ENCODE assay signal across 38 cellular contexts in genomic region chr15:77689821-77690220, GRCh38. TPM values are rescaled to one million over a fixed set of nuclear protein-coding genes. Genes with fewer than 3 reads are reported as not detected.
"Had no signal": no experiment of that assay in that cellular context is flagged by ENCODE, and none has a peak within 500 bp of the region (broad histone marks: within the 10 kb centered on the region; RNA-seq: fewer than 3 reads in every experiment).

No MANE protein-coding gene starts in this region.

- H3K9me3 ChIP-seq: adrenal gland, body of pancreas, breast epithelium had no signal

- H3K4me3 Mint-ChIP-seq: activated B cell treated with CpG ODN at 0.5 μM for 24 hours; activated CD4-positive, alpha-beta memory T cell treated with anti-CD3 and anti-CD28 coated beads for 36 hours; activated CD4-positive, alpha-beta T cell treated with anti-CD3 and anti-CD28 coated beads, Interleukin-2, amount 10 ng/mL, durations not matched to agents 24 days and 14 days; activated CD8-positive, alpha-beta T cell treated with anti-CD3 and anti-CD28 coated beads for 36 hours; activated naive CD4-positive, alpha-beta T cell treated with anti-CD3 and anti-CD28 coated beads for 36 hours; activated naive CD8-positive, alpha-beta T cell treated with anti-CD3 and anti-CD28 coated beads for 36 hours; activated T-cell treated with anti-CD3 and anti-CD28 coated beads, Interleukin-2, amount 50 U/mL, for 4 hours; activated T-cell treated with anti-CD3 and anti-CD28 coated beads, Interleukin-2, amount 50 U/mL, for 72 hours; activated T-helper 1 cell treated with anti-CD3 and anti-CD28 coated beads, Interleukin-12 subunit alpha, Interleukin-12 subunit beta, Interleukin-2, Interleukin-4 antibody, amounts not matched to agents 30 ng/mL and 10 ng/mL and 1 ng/mL, durations not matched to agents 14 hours and 24 hours and 36 hours; activated T-helper 17 cell treated with anti-CD3 and anti-CD28 coated beads, Interleukin-2, amount 50 U/mL, for 72 hours; T-helper 1 cell treated with Interleukin-12 subunit alpha and Interleukin-12 subunit beta and Interleukin-4 antibody, amounts not matched to agents 30 μg/mL and 1 μg/mL, for 36 hours; T-helper 2 cell treated with Interferon-gamma antibody and Interleukin-4, amounts not matched to agents 5 μg/mL and 100 μg/mL, for 36 hours had no signal

- H3K4me3 ChIP-seq: adrenal gland, body of pancreas, breast epithelium had no signal

- H3K27ac Mint-ChIP-seq: activated B cell treated with CpG ODN at 0.5 μM for 24 hours; activated CD4-positive, alpha-beta memory T cell treated with anti-CD3 and anti-CD28 coated beads for 36 hours; activated CD4-positive, alpha-beta T cell treated with anti-CD3 and anti-CD28 coated beads, Interleukin-2, amount 10 ng/mL, durations not matched to agents 24 days and 14 days; activated CD8-positive, alpha-beta T cell treated with anti-CD3 and anti-CD28 coated beads for 36 hours; activated naive CD4-positive, alpha-beta T cell treated with anti-CD3 and anti-CD28 coated beads for 36 hours; activated naive CD4-positive, alpha-beta T cell treated with anti-CD3 and anti-CD28 coated beads, Interleukin-2, amount 50 U/mL, for 72 hours; activated naive CD8-positive, alpha-beta T cell treated with anti-CD3 and anti-CD28 coated beads for 36 hours; activated T-cell treated with anti-CD3 and anti-CD28 coated beads, Interleukin-2, amount 50 U/mL, for 72 hours; activated T-helper 1 cell treated with anti-CD3 and anti-CD28 coated beads, Interleukin-12 subunit alpha, Interleukin-12 subunit beta, Interleukin-2, Interleukin-4 antibody, amounts not matched to agents 30 ng/mL and 10 ng/mL and 1 ng/mL, durations not matched to agents 14 hours and 24 hours and 36 hours; activated T-helper 17 cell treated with anti-CD3 and anti-CD28 coated beads, Interleukin-2, amount 50 U/mL, for 72 hours; T-helper 1 cell treated with Interleukin-12 subunit alpha and Interleukin-12 subunit beta and Interleukin-4 antibody, amounts not matched to agents 30 μg/mL and 1 μg/mL, for 36 hours; T-helper 2 cell treated with Interferon-gamma antibody and Interleukin-4, amounts not matched to agents 5 μg/mL and 100 μg/mL, for 36 hours had no signal

- H3K4me1 Mint-ChIP-seq: activated B cell treated with CpG ODN at 0.5 μM for 24 hours; activated naive CD8-positive, alpha-beta T cell treated with anti-CD3 and anti-CD28 coated beads for 36 hours; activated T-helper 17 cell treated with anti-CD3 and anti-CD28 coated beads, Interleukin-2, amount 50 U/mL, for 72 hours had no signal

- H3K36me3 Mint-ChIP-seq: activated CD4-positive, alpha-beta memory T cell treated with anti-CD3 and anti-CD28 coated beads for 36 hours; activated naive CD4-positive, alpha-beta T cell treated with anti-CD3 and anti-CD28 coated beads, Interleukin-2, amount 50 U/mL, for 72 hours; activated naive CD8-positive, alpha-beta T cell treated with anti-CD3 and anti-CD28 coated beads for 36 hours had no signal

- H3K4me1 ChIP-seq: adrenal gland, body of pancreas, breast epithelium had no signal

- H3K27ac ChIP-seq: adrenal gland, body of pancreas, brain microvascular endothelial cell, breast epithelium, VCaP had no signal

- FAIRE-seq: astrocyte, TTC549 had no signal

- H3K9me3 Mint-ChIP-seq: activated B cell treated with CpG ODN at 0.5 μM for 24 hours; activated CD4-positive, alpha-beta memory T cell treated with anti-CD3 and anti-CD28 coated beads for 36 hours; activated CD4-positive, alpha-beta T cell treated with anti-CD3 and anti-CD28 coated beads, Interleukin-2, amount 10 ng/mL, durations not matched to agents 24 days and 14 days; activated CD8-positive, alpha-beta T cell treated with anti-CD3 and anti-CD28 coated beads for 36 hours; activated naive CD4-positive, alpha-beta T cell treated with anti-CD3 and anti-CD28 coated beads for 36 hours; activated naive CD4-positive, alpha-beta T cell treated with anti-CD3 and anti-CD28 coated beads, Interleukin-2, amount 50 U/mL, for 72 hours; activated naive CD8-positive, alpha-beta T cell treated with anti-CD3 and anti-CD28 coated beads for 36 hours; activated T-cell treated with anti-CD3 and anti-CD28 coated beads, Interleukin-2, amount 50 U/mL, for 4 hours; activated T-cell treated with anti-CD3 and anti-CD28 coated beads, Interleukin-2, amount 50 U/mL, for 72 hours; activated T-helper 1 cell treated with anti-CD3 and anti-CD28 coated beads, Interleukin-12 subunit alpha, Interleukin-12 subunit beta, Interleukin-2, Interleukin-4 antibody, amounts not matched to agents 30 ng/mL and 10 ng/mL and 1 ng/mL, durations not matched to agents 14 hours and 24 hours and 36 hours; activated T-helper 17 cell treated with anti-CD3 and anti-CD28 coated beads, Interleukin-2, amount 50 U/mL, for 72 hours; T-helper 1 cell treated with Interleukin-12 subunit alpha and Interleukin-12 subunit beta and Interleukin-4 antibody, amounts not matched to agents 30 μg/mL and 1 μg/mL, for 36 hours; T-helper 2 cell treated with Interferon-gamma antibody and Interleukin-4, amounts not matched to agents 5 μg/mL and 100 μg/mL, for 36 hours had no signal

- H3K36me3 ChIP-seq: adrenal gland, brain microvascular endothelial cell, breast epithelium had no signal

- H3K27me3 ChIP-seq: body of pancreas, brain microvascular endothelial cell had no signal

- DNase-seq: activated B cell treated with CpG ODN at 0.5 μM for 24 hours; activated CD4-positive, alpha-beta memory T cell treated with anti-CD3 and anti-CD28 coated beads for 36 hours; activated CD4-positive, alpha-beta T cell treated with anti-CD3 and anti-CD28 coated beads for 4 hours; activated CD4-positive, alpha-beta T cell treated with anti-CD3 and anti-CD28 coated beads, Interleukin-2, amount 10 ng/mL, durations not matched to agents 24 days and 14 days; activated CD4-positive, alpha-beta T cell treated with anti-CD3 and anti-CD28 coated beads, Interleukin-2, amount 50 U/mL, for 1 hour; activated CD4-positive, alpha-beta T cell treated with anti-CD3 and anti-CD28 coated beads, Interleukin-2, amount 50 U/mL, for 4 hours; activated CD4-positive, CD25-positive, alpha-beta regulatory T cell treated with anti-CD3 and anti-CD28 coated beads, Interleukin-2, amount 50 U/mL, for 72 hours; activated CD8-positive, alpha-beta memory T cell treated with anti-CD3 and anti-CD28 coated beads, Interleukin-2, amount 50 U/mL, for 4 hours; activated CD8-positive, alpha-beta T cell treated with anti-CD3 and anti-CD28 coated beads for 36 hours; activated effector memory CD4-positive, alpha-beta T cell treated with anti-CD3 and anti-CD28 coated beads, Interleukin-2, amount 50 U/mL, for 16 hours; activated gamma-delta T cell treated with Interleukin-2 at 50 U/mL for 16 hours; activated naive CD4-positive, alpha-beta T cell; activated naive CD4-positive, alpha-beta T cell treated with anti-CD3 and anti-CD28 coated beads for 36 hours; activated naive CD4-positive, alpha-beta T cell treated with anti-CD3 and anti-CD28 coated beads, Interleukin-2, amount 50 U/mL, for 16 hours; activated naive CD8-positive, alpha-beta T cell treated with anti-CD3 and anti-CD28 coated beads for 36 hours; activated T-cell treated with anti-CD3 and anti-CD28 coated beads for 4 hours; activated T-cell treated with anti-CD3 and anti-CD28 coated beads, Interleukin-2, amount 50 U/mL, for 1 hour; activated T-cell treated with anti-CD3 and anti-CD28 coated beads, Interleukin-2, amount 50 U/mL, for 4 hours; activated T-cell treated with anti-CD3 and anti-CD28 coated beads, Interleukin-2, amount 50 U/mL, for 72 hours; adrenal gland; amniotic stem cell; aorta; body of pancreas; brain microvascular endothelial cell; central memory CD4-positive, alpha-beta T cell; T-helper 1 cell; T-helper 2 cell; T-helper 9 cell had no signal

- ATAC-seq: activated CD8-positive, alpha-beta T cell treated with anti-CD3 and anti-CD28 coated beads for 36 hours; activated naive CD4-positive, alpha-beta T cell treated with anti-CD3 and anti-CD28 coated beads, Interleukin-2, amount 50 U/mL, for 72 hours; activated T-cell treated with anti-CD3 and anti-CD28 coated beads, Interleukin-2, amount 50 U/mL, for 4 hours; activated T-cell treated with anti-CD3 and anti-CD28 coated beads, Interleukin-2, amount 50 U/mL, for 72 hours; activated T-helper 17 cell treated with anti-CD3 and anti-CD28 coated beads, Interleukin-2, amount 50 U/mL, for 72 hours; body of pancreas had no signal

RNA-seq across cellular contexts. Expression of gene LINGO1, which starts 57.1 kb away (rescaled TPM):
- total RNA-seq: activated B cell treated with CpG ODN at 0.5 μM for 24 hours; activated CD4-positive, alpha-beta memory T cell treated with anti-CD3 and anti-CD28 coated beads for 36 hours; activated CD4-positive, alpha-beta T cell treated with anti-CD3 and anti-CD28 coated beads, Interleukin-2, amount 10 ng/mL, durations not matched to agents 24 days and 14 days; activated CD8-positive, alpha-beta memory T cell treated with anti-CD3 and anti-CD28 coated beads for 36 hours; activated CD8-positive, alpha-beta T cell treated with anti-CD3 and anti-CD28 coated beads for 36 hours; activated naive CD4-positive, alpha-beta T cell treated with anti-CD3 and anti-CD28 coated beads for 36 hours; activated naive CD4-positive, alpha-beta T cell treated with anti-CD3 and anti-CD28 coated beads, Interleukin-2, amount 50 U/mL, for 72 hours; activated naive CD8-positive, alpha-beta T cell treated with anti-CD3 and anti-CD28 coated beads for 36 hours; activated T-cell treated with anti-CD3 and anti-CD28 coated beads, Interleukin-2, amount 50 U/mL, for 4 hours; activated T-helper 1 cell treated with anti-CD3 and anti-CD28 coated beads, Interleukin-12 subunit alpha, Interleukin-12 subunit beta, Interleukin-2, Interleukin-4 antibody, amounts not matched to agents 30 ng/mL and 10 ng/mL and 1 ng/mL, durations not matched to agents 14 hours and 24 hours and 36 hours; activated T-helper 17 cell treated with anti-CD3 and anti-CD28 coated beads, Interleukin-2, amount 50 U/mL, for 72 hours had no signal
